In genomic region chr22:46028069-46028991, GRCh38 we compare ENCODE assay signal across 13 cellular contexts. TPM values are rescaled to one million over a fixed set of nuclear protein-coding genes. Genes with fewer than 3 reads are reported as not detected.
A peak's percentile ranks its signal among the peaks of the same experiment; 100 is the strongest.
DNase-seq lines count a peak whose midpoint lies in the region; ATAC-seq and TF ChIP-seq lines count a peak whose summit lies in the region.
"Had no signal": no experiment of that assay in that cellular context is flagged by ENCODE, and none has a peak within 500 bp of the region (broad histone marks: within the 10 kb centered on the region; RNA-seq: fewer than 3 reads in every experiment).

No MANE protein-coding gene starts in this region.

- H3K27ac Mint-ChIP-seq in stimulated activated naive CD8-positive, alpha-beta T cell treated with anti-CD3 and anti-CD28 coated beads, Interleukin-15, amount 100 ng/mL, for 72 hours: peak overlapping the region in 1 of 2 donors; percentile 63
- peak overlapping the region; percentile 83 for H3K27ac Mint-ChIP-seq in progenitor cell of endocrine pancreas
- no peak overlapping the region for H3K27ac Mint-ChIP-seq in activated naive CD8-positive, alpha-beta T cell treated with anti-CD3 and anti-CD28 coated beads, Interleukin-2, amount 50 U/mL, for 24 hours
- H3K27ac Mint-ChIP-seq: activated CD4-positive, alpha-beta memory T cell treated with anti-CD3 and anti-CD28 coated beads for 36 hours had no signal

- H3K27me3 ChIP-seq in iPS-15b (ENCODE audit: control insufficient read depth, insufficient read depth, low read length): peaks cover 35% of the 10 kb centered on the region

- no peak for DNase-seq in stimulated activated naive CD8-positive, alpha-beta T cell treated with anti-CD3 and anti-CD28 coated beads, Interleukin-15, amount 100 ng/mL, for 72 hours
- DNase-seq in stimulated activated naive CD8-positive, alpha-beta T cell treated with anti-CD3 and anti-CD28 coated beads, Interleukin-15, Interleukin-2, amounts not matched to agents 100 U/mL and 50 U/mL, for 24 hours: no peak
- DNase-seq in progenitor cell of endocrine pancreas (ENCODE audit: low spot score, unreplicated experiment) (no peak), T-helper 1 cell (no peak)
- DNase-seq in NK-92 treated with Interleukin-12 subunit alpha and Interleukin-12 subunit beta, amount 100 ng/mL, for 24 hours (lab: John Stamatoyannopoulos, UW): no peak
- DNase-seq in activated naive CD8-positive, alpha-beta T cell treated with anti-CD3 and anti-CD28 coated beads, Interleukin-2, amount 50 U/mL, for 24 hours: no peak
- DNase-seq: activated CD4-positive, alpha-beta memory T cell treated with anti-CD3 and anti-CD28 coated beads for 36 hours; EL; NCI-H1694 treated with DMSO at 0.1 percent for 48 hours had no signal

- H3K4me3 Mint-ChIP-seq in stimulated activated naive CD8-positive, alpha-beta T cell treated with anti-CD3 and anti-CD28 coated beads, Interleukin-15, amount 100 ng/mL, for 72 hours: peak overlapping the region; percentile 53 to 60
- H3K4me3 Mint-ChIP-seq in progenitor cell of endocrine pancreas (ENCODE audit: low read depth): peak overlapping the region; percentile 54
- no peak overlapping the region for H3K4me3 Mint-ChIP-seq in activated naive CD8-positive, alpha-beta T cell treated with anti-CD3 and anti-CD28 coated beads, Interleukin-2, amount 50 U/mL, for 24 hours
- H3K4me3 Mint-ChIP-seq: activated CD4-positive, alpha-beta memory T cell treated with anti-CD3 and anti-CD28 coated beads for 36 hours had no signal

- H3K4me1 Mint-ChIP-seq in stimulated activated naive CD8-positive, alpha-beta T cell treated with anti-CD3 and anti-CD28 coated beads, Interleukin-15, amount 100 ng/mL, for 72 hours: peaks cover 18% of the 10 kb centered on the region
- peaks cover 4% of the 10 kb centered on the region for H3K4me1 Mint-ChIP-seq in progenitor cell of endocrine pancreas (ENCODE audit: low read depth)
- H3K4me1 Mint-ChIP-seq in activated naive CD8-positive, alpha-beta T cell treated with anti-CD3 and anti-CD28 coated beads, Interleukin-2, amount 50 U/mL, for 24 hours: peaks cover 11% of the 10 kb centered on the region

- H3K36me3 Mint-ChIP-seq in progenitor cell of endocrine pancreas (ENCODE audit: insufficient read depth): no peaks in the 10 kb centered on the region
- no peaks in the 10 kb centered on the region for H3K36me3 Mint-ChIP-seq in activated naive CD8-positive, alpha-beta T cell treated with anti-CD3 and anti-CD28 coated beads, Interleukin-2, amount 50 U/mL, for 24 hours (ENCODE audit: low read depth)
- H3K36me3 Mint-ChIP-seq: activated CD4-positive, alpha-beta memory T cell treated with anti-CD3 and anti-CD28 coated beads for 36 hours had no signal

- no peak overlapping the region for H3K9ac ChIP-seq in iPS-15b (ENCODE audit: low read depth, low read length)

- ATAC-seq in stimulated activated naive CD8-positive, alpha-beta T cell treated with anti-CD3 and anti-CD28 coated beads, Interleukin-15, amount 100 ng/mL, for 72 hours: no peak
- no peak for ATAC-seq in stimulated activated naive CD8-positive, alpha-beta T cell treated with anti-CD3 and anti-CD28 coated beads, Interleukin-15, Interleukin-2, amounts not matched to agents 100 U/mL and 50 U/mL, for 24 hours
- ATAC-seq in GM19351 (IDR thresholded peaks at IDR 0.05; ENCODE audit: unreplicated experiment): no peak
- ATAC-seq in activated naive CD8-positive, alpha-beta T cell treated with anti-CD3 and anti-CD28 coated beads, Interleukin-2, amount 50 U/mL, for 24 hours: no peak

- H3K4me3 ChIP-seq in iPS-15b (ENCODE audit: low read depth, low read length): peak overlapping the region; percentile 45

- H3K9me3 ChIP-seq in iPS-15b (ENCODE audit: control insufficient read depth, insufficient read depth, low read length): no peaks in the 10 kb centered on the region

- H3K4me1 ChIP-seq in iPS-15b (ENCODE audit: control insufficient read depth, insufficient read depth, low read length): peaks cover 9% of the 10 kb centered on the region

- peaks cover 33% of the 10 kb centered on the region for H3K27me3 Mint-ChIP-seq in stimulated activated naive CD8-positive, alpha-beta T cell treated with anti-CD3 and anti-CD28 coated beads, Interleukin-15, amount 100 ng/mL, for 72 hours
- H3K27me3 Mint-ChIP-seq in progenitor cell of endocrine pancreas: peaks cover 57% of the 10 kb centered on the region
- H3K27me3 Mint-ChIP-seq in activated naive CD8-positive, alpha-beta T cell treated with anti-CD3 and anti-CD28 coated beads, Interleukin-2, amount 50 U/mL, for 24 hours: peaks cover 36% of the 10 kb centered on the region

- TF ChIP-seq CTCF in progenitor cell of endocrine pancreas (IDR thresholded peaks at IDR 0.05; ENCODE audit: unreplicated experiment): no peak

- no peaks in the 10 kb centered on the region for H3K9me3 Mint-ChIP-seq in stimulated activated naive CD8-positive, alpha-beta T cell treated with anti-CD3 and anti-CD28 coated beads, Interleukin-15, amount 100 ng/mL, for 72 hours
- H3K9me3 Mint-ChIP-seq in progenitor cell of endocrine pancreas (ENCODE audit: low read depth): no peaks in the 10 kb centered on the region
- H3K9me3 Mint-ChIP-seq in activated naive CD8-positive, alpha-beta T cell treated with anti-CD3 and anti-CD28 coated beads, Interleukin-2, amount 50 U/mL, for 24 hours: no peaks in the 10 kb centered on the region
- H3K9me3 Mint-ChIP-seq: activated CD4-positive, alpha-beta memory T cell treated with anti-CD3 and anti-CD28 coated beads for 36 hours had no signal

- H3K36me3 ChIP-seq in iPS-15b (ENCODE audit: control insufficient read depth, insufficient read depth, low read length): no peaks in the 10 kb centered on the region

RNA-seq across cellular contexts. Expression of gene WNT7B, which starts 51.4 kb away (rescaled TPM):
- 3.7 and 4.3 TPM in 2 replicates for total RNA-seq in progenitor cell of endocrine pancreas
- total RNA-seq: activated CD4-positive, alpha-beta memory T cell treated with anti-CD3 and anti-CD28 coated beads for 36 hours; aorta; T-helper 1 cell treated with Interleukin-12 subunit alpha and Interleukin-12 subunit beta and Interleukin-4 antibody, amounts not matched to agents 30 ng/mL and 1 ng/mL, for 36 hours had no signal
